Comparison of ENCODE assay signal across 8 cellular contexts in the genomic region with DNA sequence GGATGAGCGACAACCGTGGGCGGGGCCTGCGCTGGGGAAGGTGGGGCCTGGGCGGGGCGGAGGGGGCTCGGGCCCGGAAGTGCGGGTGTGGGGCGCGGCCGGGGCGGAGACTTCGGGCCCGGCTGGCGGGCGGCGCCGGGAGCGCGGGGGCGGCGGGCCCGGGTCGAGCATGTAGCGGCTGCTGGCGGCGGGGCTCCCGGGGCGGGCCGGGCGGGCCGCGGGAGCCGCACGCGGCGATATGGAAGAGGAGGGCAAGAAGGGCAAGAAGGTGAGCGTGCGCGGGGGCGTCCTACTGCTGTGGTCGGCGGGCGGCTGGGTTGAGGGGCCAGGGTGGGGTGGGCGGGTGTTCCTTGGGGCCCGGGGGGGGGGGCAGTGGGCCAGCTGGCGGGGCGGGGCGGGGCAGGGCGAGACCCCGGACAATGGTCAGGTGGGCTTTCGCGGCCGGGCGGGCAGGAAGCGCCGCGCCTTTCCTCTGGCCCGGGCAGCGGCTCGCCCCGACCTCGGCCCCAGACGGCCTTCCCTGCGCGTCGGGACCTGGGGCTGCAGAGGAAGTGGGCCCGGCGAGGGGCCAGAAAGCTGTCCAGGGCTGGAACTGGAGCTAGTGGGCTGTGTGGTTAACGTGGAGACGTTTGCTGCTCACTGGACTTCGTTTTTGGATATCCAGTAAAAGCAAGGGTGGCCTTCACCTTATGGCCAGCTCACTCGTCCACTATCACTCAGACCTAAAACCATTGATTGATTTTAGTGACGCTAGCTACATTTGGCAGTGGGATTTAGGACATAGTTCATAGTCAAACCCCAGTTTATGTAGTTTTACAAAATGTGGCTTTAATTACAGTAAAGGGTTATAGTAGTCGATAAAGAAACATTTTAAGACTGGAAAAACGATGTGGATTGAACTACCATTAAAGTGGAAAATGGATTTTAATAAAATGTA. TPM values are rescaled to one million over a fixed set of nuclear protein-coding genes. Genes with fewer than 3 reads are reported as not detected.
A peak's percentile ranks its signal among the peaks of the same experiment; 100 is the strongest.
DNase-seq lines count a peak whose midpoint lies in the region; ATAC-seq and TF ChIP-seq lines count a peak whose summit lies in the region.

A gene (plus strand): TSS at position 106 of the 937 bp plus-strand sequence. CDS start 133 bp downstream, at position 239.

- H3K4me1 ChIP-seq in HUES64 (ENCODE audit: insufficient read depth, low read length): peaks cover 8% of the 10 kb centered on the region
- H3K4me1 ChIP-seq in foreskin keratinocyte: peaks cover 5% of the 10 kb centered on the region

- H3K36me3 ChIP-seq in HUES64 (ENCODE audit: insufficient read depth, low read length) (no peaks in the 10 kb centered on the region), neural cell (ENCODE audit: insufficient read depth, low read length) (no peaks in the 10 kb centered on the region)

- peak; percentile 25 for TF ChIP-seq RAD21 in neural cell (conservative IDR thresholded peaks at IDR 0.05)

- no peaks in the 10 kb centered on the region for H3K9me3 Mint-ChIP-seq in activated CD4-positive, alpha-beta memory T cell treated with anti-CD3 and anti-CD28 coated beads for 36 hours

- peak within 1 kb of the TSS; percentile 63 for H3K4me2 ChIP-seq in neural cell (ENCODE audit: low read length)

- no peaks in the 10 kb centered on the region for H4K20me1 ChIP-seq in neural cell (ENCODE audit: insufficient read depth)

- H3K27me3 ChIP-seq in HUES64 (ENCODE audit: insufficient read depth, low read length): no peaks in the 10 kb centered on the region
- no peaks in the 10 kb centered on the region for H3K27me3 ChIP-seq in foreskin keratinocyte
- no peaks in the 10 kb centered on the region for H3K27me3 ChIP-seq in neural cell (ENCODE audit: insufficient read depth, low read depth, low read length)

- WGBS in HUES64: 1% methylated on average over 73 of the region's 77 CpGs

- peak within 1 kb of the TSS; percentile 95 for H3K27ac Mint-ChIP-seq in activated CD4-positive, alpha-beta memory T cell treated with anti-CD3 and anti-CD28 coated beads for 36 hours

- DNase-seq in stimulated activated CD4-positive, alpha-beta T cell treated with anti-CD3 and anti-CD28 coated beads, Interleukin-4, amount 100 ng/mL, for 1 hour: peak; percentile 31
- DNase-seq in stimulated activated CD4-positive, alpha-beta T cell treated with anti-CD3 and anti-CD28 coated beads, Interleukin-4, amount 100 ng/mL, for 4 hours: no peak
- DNase-seq in activated CD4-positive, alpha-beta memory T cell treated with anti-CD3 and anti-CD28 coated beads for 36 hours: no peak
- no peak for DNase-seq in foreskin keratinocyte
- no peak for DNase-seq in KG1 (lab: John Stamatoyannopoulos, UW)
- no peak for DNase-seq in SIG-M5 (lab: John Stamatoyannopoulos, UW)

- H3K9ac ChIP-seq in HUES64 (ENCODE audit: low read depth, low read length): peak within 1 kb of the TSS; percentile 92
- H3K9ac ChIP-seq in neural cell (ENCODE audit: low read length): peak within 1 kb of the TSS; percentile 72

- H3K27ac ChIP-seq in HUES64 (ENCODE audit: low read depth, low read length): peak within 1 kb of the TSS; percentile 97
- H3K27ac ChIP-seq in foreskin keratinocyte: peak within 1 kb of the TSS; percentile 64
- peak within 1 kb of the TSS; percentile 73 for H3K27ac ChIP-seq in neural cell (ENCODE audit: low read length)

- peak within 1 kb of the TSS; percentile 87 for H3K4me3 ChIP-seq in HUES64 (ENCODE audit: low read length)
- H3K4me3 ChIP-seq in neural cell (ENCODE audit: low read length): peak within 1 kb of the TSS; percentile 89

- CTCF ChIA-PET in activated CD4-positive, alpha-beta memory T cell treated with anti-CD3 and anti-CD28 coated beads for 36 hours (lab: Charles Lee): interaction anchor here (1.0 to 6.3 kb wide), 11 partner anchors 11 to 136 kb away, joined by 4 to 46 read pairs (median 7); a partner anchor contains a TSS

- TF ChIP-seq CTCF in foreskin keratinocyte (conservative IDR thresholded peaks at IDR 0.05) (no peak), neural cell (IDR thresholded peaks at IDR 0.05; ENCODE audit: poor library complexity, severe bottlenecking) (no peak)

- H2AFZ ChIP-seq in neural cell (ENCODE audit: low read depth, low read length): peak within 1 kb of the TSS; percentile 65

- ATAC-seq in foreskin keratinocyte: no peak

- TF ChIP-seq EP300 in neural cell (conservative IDR thresholded peaks at IDR 0.05; ENCODE audit: poor library complexity, severe bottlenecking): no peak

- H3K9me3 ChIP-seq in HUES64 (ENCODE audit: insufficient read depth, low read depth, low read length) (no peaks in the 10 kb centered on the region), neural cell (ENCODE audit: low read length) (no peaks in the 10 kb centered on the region)

- H3K36me3 Mint-ChIP-seq in activated CD4-positive, alpha-beta memory T cell treated with anti-CD3 and anti-CD28 coated beads for 36 hours: peaks cover 21% of the 10 kb centered on the region

- POLR2A ChIA-PET in activated CD4-positive, alpha-beta memory T cell treated with anti-CD3 and anti-CD28 coated beads for 36 hours (lab: Charles Lee): interaction anchor here (0.9 to 7.5 kb wide), 20 partner anchors 11 to 418 kb away, joined by 3 to 208 read pairs (median 5); a partner anchor contains a TSS

- H3K4me1 Mint-ChIP-seq in activated CD4-positive, alpha-beta memory T cell treated with anti-CD3 and anti-CD28 coated beads for 36 hours (ENCODE audit: low read depth): peaks cover 54% of the 10 kb centered on the region

- H3K27me3 Mint-ChIP-seq in activated CD4-positive, alpha-beta memory T cell treated with anti-CD3 and anti-CD28 coated beads for 36 hours: no peaks in the 10 kb centered on the region

- peaks cover 8% of the 10 kb centered on the region for H3F3A ChIP-seq in neural cell (ENCODE audit: insufficient read depth, low read length, poor library complexity, severe bottlenecking)

- H3K4me3 Mint-ChIP-seq in activated CD4-positive, alpha-beta memory T cell treated with anti-CD3 and anti-CD28 coated beads for 36 hours: peak within 1 kb of the TSS; percentile 89

- peaks cover 30% of the 10 kb centered on the region for H3K79me2 ChIP-seq in neural cell (replicated peaks; ENCODE audit: insufficient read depth, low read length)

- no peaks in the 10 kb centered on the region for H3K9me2 ChIP-seq in neural cell (ENCODE audit: insufficient read depth, low read length)

- intact Hi-C loops in activated CD4-positive, alpha-beta memory T cell treated with anti-CD3 and anti-CD28 coated beads for 36 hours (cut with micrococcal nuclease): loop anchor here (1.0 to 2.0 kb wide), 4 partner anchors 27 to 800 kb away; a partner anchor contains a TSS

TF ChIP-seq in neural cell, 6 proteins besides CTCF, POLR2A, EP300 and RAD21:
- TF ChIP-seq MXI1 (conservative IDR thresholded peaks at IDR 0.05; ENCODE audit: poor library complexity, severe bottlenecking): no peak
- TF ChIP-seq POLR2AphosphoS5 (IDR thresholded peaks at IDR 0.05): no peak
- TF ChIP-seq TAF1 (IDR thresholded peaks at IDR 0.05; ENCODE audit: low read depth): peak; percentile 7
- TF ChIP-seq, protein P1, sequence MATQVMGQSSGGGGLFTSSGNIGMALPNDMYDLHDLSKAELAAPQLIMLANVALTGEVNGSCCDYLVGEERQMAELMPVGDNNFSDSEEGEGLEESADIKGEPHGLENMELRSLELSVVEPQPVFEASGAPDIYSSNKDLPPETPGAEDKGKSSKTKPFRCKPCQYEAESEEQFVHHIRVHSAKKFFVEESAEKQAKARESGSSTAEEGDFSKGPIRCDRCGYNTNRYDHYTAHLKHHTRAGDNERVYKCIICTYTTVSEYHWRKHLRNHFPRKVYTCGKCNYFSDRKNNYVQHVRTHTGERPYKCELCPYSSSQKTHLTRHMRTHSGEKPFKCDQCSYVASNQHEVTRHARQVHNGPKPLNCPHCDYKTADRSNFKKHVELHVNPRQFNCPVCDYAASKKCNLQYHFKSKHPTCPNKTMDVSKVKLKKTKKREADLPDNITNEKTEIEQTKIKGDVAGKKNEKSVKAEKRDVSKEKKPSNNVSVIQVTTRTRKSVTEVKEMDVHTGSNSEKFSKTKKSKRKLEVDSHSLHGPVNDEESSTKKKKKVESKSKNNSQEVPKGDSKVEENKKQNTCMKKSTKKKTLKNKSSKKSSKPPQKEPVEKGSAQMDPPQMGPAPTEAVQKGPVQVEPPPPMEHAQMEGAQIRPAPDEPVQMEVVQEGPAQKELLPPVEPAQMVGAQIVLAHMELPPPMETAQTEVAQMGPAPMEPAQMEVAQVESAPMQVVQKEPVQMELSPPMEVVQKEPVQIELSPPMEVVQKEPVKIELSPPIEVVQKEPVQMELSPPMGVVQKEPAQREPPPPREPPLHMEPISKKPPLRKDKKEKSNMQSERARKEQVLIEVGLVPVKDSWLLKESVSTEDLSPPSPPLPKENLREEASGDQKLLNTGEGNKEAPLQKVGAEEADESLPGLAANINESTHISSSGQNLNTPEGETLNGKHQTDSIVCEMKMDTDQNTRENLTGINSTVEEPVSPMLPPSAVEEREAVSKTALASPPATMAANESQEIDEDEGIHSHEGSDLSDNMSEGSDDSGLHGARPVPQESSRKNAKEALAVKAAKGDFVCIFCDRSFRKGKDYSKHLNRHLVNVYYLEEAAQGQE (IDR thresholded peaks at IDR 0.05; ENCODE audit: borderline replicate concordance): no peak

RNA-seq across cellular contexts. Expression of the gene that starts here (rescaled TPM):
- polyA plus RNA-seq in HUES64 (2013, experiment 1 of 2): 30.4 TPM
- polyA plus RNA-seq in HUES64 (2013, experiment 2 of 2): 30.7 TPM
- total RNA-seq in activated CD4-positive, alpha-beta memory T cell treated with anti-CD3 and anti-CD28 coated beads for 36 hours: 10 to 100 TPM; 85.2 to 89.6 TPM
- 65.4 and 68.9 TPM in 2 replicates for total RNA-seq in foreskin keratinocyte
- polyA plus RNA-seq in foreskin keratinocyte (84.0 and 86.5 TPM in 2 replicates), neural cell (25.8 and 37.5 TPM in 2 replicates)
- 17.3 and 18.6 TPM in 2 replicates for polyA minus RNA-seq in neural cell
